8 cellular contexts compared by ENCODE assay signal in the genomic region with DNA sequence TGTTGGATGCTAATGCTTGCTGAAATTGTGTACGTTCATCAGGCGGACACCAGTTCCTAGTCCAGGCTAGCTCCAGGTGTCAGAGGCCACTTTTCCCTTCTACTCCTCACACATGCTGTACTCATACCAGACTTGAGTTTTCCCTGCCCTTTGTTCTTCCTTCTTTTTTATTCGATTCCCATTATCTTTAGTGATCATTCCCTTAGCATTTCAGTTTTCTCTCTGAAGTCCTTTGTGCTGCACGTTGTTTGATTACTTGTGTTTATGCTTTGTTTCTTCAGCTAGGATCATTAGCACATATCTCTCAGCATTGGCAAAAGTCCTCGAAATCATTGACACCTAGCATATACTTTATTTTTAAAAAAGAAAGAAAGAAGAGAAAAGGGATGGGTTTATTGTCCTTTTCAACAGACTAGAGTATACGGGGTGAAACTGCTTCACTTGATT. TPM values are rescaled to one million over a fixed set of nuclear protein-coding genes. Genes with fewer than 3 reads are reported as not detected.
DNase-seq lines count a peak whose midpoint lies in the region; ATAC-seq and TF ChIP-seq lines count a peak whose summit lies in the region.

No MANE protein-coding gene starts in this region.

- ATAC-seq in stimulated activated effector memory CD8-positive, alpha-beta T cell treated with anti-CD3 and anti-CD28 coated beads, Interleukin-12 subunit alpha, Interleukin-12 subunit beta, amount 100 ng/mL, for 72 hours = no peak
- no peak for ATAC-seq in HG02571 (IDR thresholded peaks at IDR 0.05; ENCODE audit: unreplicated experiment)

- peak overlapping the region; percentile 98 for H3K27ac Mint-ChIP-seq in T-helper 1 cell treated with Interleukin-12 subunit alpha and Interleukin-12 subunit beta and Interleukin-4 antibody, amounts not matched to agents 30 μg/mL and 1 μg/mL, for 36 hours
- peak overlapping the region; percentile 99 for H3K27ac Mint-ChIP-seq in glutamatergic neuron (ENCODE audit: unreplicated experiment)
- H3K27ac Mint-ChIP-seq in stimulated activated effector memory CD8-positive, alpha-beta T cell treated with anti-CD3 and anti-CD28 coated beads, Interleukin-12 subunit alpha, Interleukin-12 subunit beta, amount 100 ng/mL, for 72 hours = peak overlapping the region; percentile 99

- peaks cover 18% of the 10 kb centered on the region for H3K4me1 Mint-ChIP-seq in T-helper 1 cell treated with Interleukin-12 subunit alpha and Interleukin-12 subunit beta and Interleukin-4 antibody, amounts not matched to agents 30 μg/mL and 1 μg/mL, for 36 hours (ENCODE audit: low read depth)
- no peaks in the 10 kb centered on the region for H3K4me1 Mint-ChIP-seq in glutamatergic neuron (ENCODE audit: low read depth, unreplicated experiment)
- peaks cover 24% of the 10 kb centered on the region for H3K4me1 Mint-ChIP-seq in stimulated activated effector memory CD8-positive, alpha-beta T cell treated with anti-CD3 and anti-CD28 coated beads, Interleukin-12 subunit alpha, Interleukin-12 subunit beta, amount 100 ng/mL, for 72 hours

- H3K27me3 Mint-ChIP-seq in T-helper 1 cell treated with Interleukin-12 subunit alpha and Interleukin-12 subunit beta and Interleukin-4 antibody, amounts not matched to agents 30 μg/mL and 1 μg/mL, for 36 hours (ENCODE audit: low read depth) = peaks cover 13% of the 10 kb centered on the region
- H3K27me3 Mint-ChIP-seq in glutamatergic neuron (ENCODE audit: unreplicated experiment) = peaks cover 2% of the 10 kb centered on the region

- DNase-seq in DMS53 (lab: John Stamatoyannopoulos, UW) = peak; percentile 39
- DNase-seq in DMS53 treated with DMSO at 0.1 percent for 48 hours (lab: John Stamatoyannopoulos, UW; ENCODE audit: unreplicated experiment) = no peak
- no peak for DNase-seq in glutamatergic neuron
- DNase-seq in stimulated activated effector memory CD8-positive, alpha-beta T cell treated with anti-CD3 and anti-CD28 coated beads, Interleukin-12 subunit alpha, Interleukin-12 subunit beta, amount 100 ng/mL, for 72 hours (ENCODE audit: low spot score in 2 of 2) = no peak
- DNase-seq in NCI-H1930 (lab: John Stamatoyannopoulos, UW) = no peak
- DNase-seq in NCI-H2227 (lab: John Stamatoyannopoulos, UW; ENCODE audit: unreplicated experiment) = no peak

- peaks cover 4% of the 10 kb centered on the region for H3K9me3 Mint-ChIP-seq in T-helper 1 cell treated with Interleukin-12 subunit alpha and Interleukin-12 subunit beta and Interleukin-4 antibody, amounts not matched to agents 30 μg/mL and 1 μg/mL, for 36 hours
- H3K9me3 Mint-ChIP-seq in glutamatergic neuron (ENCODE audit: unreplicated experiment) = peaks cover 5% of the 10 kb centered on the region
- peaks cover 3% of the 10 kb centered on the region for H3K9me3 Mint-ChIP-seq in stimulated activated effector memory CD8-positive, alpha-beta T cell treated with anti-CD3 and anti-CD28 coated beads, Interleukin-12 subunit alpha, Interleukin-12 subunit beta, amount 100 ng/mL, for 72 hours

- peaks cover 36% of the 10 kb centered on the region for H3K36me3 Mint-ChIP-seq in T-helper 1 cell treated with Interleukin-12 subunit alpha and Interleukin-12 subunit beta and Interleukin-4 antibody, amounts not matched to agents 30 μg/mL and 1 μg/mL, for 36 hours (ENCODE audit: low read depth)
- H3K36me3 Mint-ChIP-seq in glutamatergic neuron (ENCODE audit: unreplicated experiment) = no peaks in the 10 kb centered on the region
- peaks cover 49% of the 10 kb centered on the region for H3K36me3 Mint-ChIP-seq in stimulated activated effector memory CD8-positive, alpha-beta T cell treated with anti-CD3 and anti-CD28 coated beads, Interleukin-12 subunit alpha, Interleukin-12 subunit beta, amount 100 ng/mL, for 72 hours

- H3K4me3 Mint-ChIP-seq in T-helper 1 cell treated with Interleukin-12 subunit alpha and Interleukin-12 subunit beta and Interleukin-4 antibody, amounts not matched to agents 30 μg/mL and 1 μg/mL, for 36 hours = peak overlapping the region; percentile 99
- peak overlapping the region; percentile 98 for H3K4me3 Mint-ChIP-seq in glutamatergic neuron (ENCODE audit: unreplicated experiment)
- peak overlapping the region; percentile 97 for H3K4me3 Mint-ChIP-seq in stimulated activated effector memory CD8-positive, alpha-beta T cell treated with anti-CD3 and anti-CD28 coated beads, Interleukin-12 subunit alpha, Interleukin-12 subunit beta, amount 100 ng/mL, for 72 hours

- no peak for TF ChIP-seq CTCF in glutamatergic neuron (IDR thresholded peaks at IDR 0.05; ENCODE audit: partially characterized antibody, unreplicated experiment)

RNA-seq across cellular contexts. Expression of a gene that starts 0.4 kb away (rescaled TPM):
- 489 TPM for total RNA-seq in glutamatergic neuron (ENCODE audit: unreplicated experiment)
